ENCODE assay signal across 8 cellular contexts in genomic region chr7:139680676-139681462, GRCh38.
A peak's percentile ranks its signal among the peaks of the same experiment; 100 is the strongest.
DNase-seq lines count a peak whose midpoint lies in the region; ATAC-seq and TF ChIP-seq lines count a peak whose summit lies in the region.

No MANE protein-coding gene starts in this region.

- no peaks in the 10 kb centered on the region for H3K9me3 ChIP-seq in T-helper 17 cell (ENCODE audit: control insufficient read depth, low read length, poor library complexity, severe bottlenecking)

- peak overlapping the region; percentile 31 for H3K4me3 Mint-ChIP-seq in T-helper 17 cell

- no peaks in the 10 kb centered on the region for H3K27me3 Mint-ChIP-seq in T-helper 17 cell

- TF ChIP-seq CTCF in C4-2B (conservative IDR thresholded peaks at IDR 0.05) = no peak

- no peaks in the 10 kb centered on the region for H3K36me3 Mint-ChIP-seq in T-helper 17 cell (ENCODE audit: low read depth)

- peak overlapping the region; percentile 86 for H3K27ac ChIP-seq in C4-2B

- ATAC-seq in HG02852 (IDR thresholded peaks at IDR 0.05; ENCODE audit: unreplicated experiment) (peak; percentile 34), T-helper 17 cell (peak; percentile 74)

- peak overlapping the region; percentile 41 for H3K27ac Mint-ChIP-seq in T-helper 17 cell

- DNase-seq in T-helper 17 cell (no peak), amniotic stem cell (lab: John Stamatoyannopoulos, UW) (peak; percentile 92), iris pigment epithelial cell (ENCODE audit: low read depth) (peak; percentile 94), NCI-H69 (lab: John Stamatoyannopoulos, UW) (no peak), SKM-1 treated with dmso at 0.1 percent for 144 hours (lab: John Stamatoyannopoulos, UW; ENCODE audit: unreplicated experiment) (no peak)
- peak; percentile 5 to 38 (median 17) for DNase-seq in stimulated activated CD4-positive, alpha-beta T cell treated with anti-CD3 and anti-CD28 coated beads, TNF-alpha, amount 100 ng/mL, for 1 hour (ENCODE audit: low read depth in 3 of 3, low spot score in 1 of 3)

- peaks cover 35% of the 10 kb centered on the region for H3K4me1 Mint-ChIP-seq in T-helper 17 cell

Comparison
In these comparisons a context has a peak if more than half of its experiments do, and no peak if none do; other contexts are left out.
1. DNase-seq: peak in amniotic stem cell (single experiment), iris pigment epithelial cell (single experiment) and stimulated activated CD4-positive, alpha-beta T cell treated with anti-CD3 and anti-CD28 coated beads, TNF-alpha, amount 100 ng/mL, for 1 hour (3 of 3); none in T-helper 17 cell (0 of 3), NCI-H69 (single experiment) and SKM-1 treated with dmso at 0.1 percent for 144 hours (single experiment).